ENCODE assay signal across 2 cellular contexts in genomic region chr15:68276668-68277067, GRCh38.
TF ChIP-seq lines count a peak whose summit lies in the region.

No MANE protein-coding gene starts in this region.

TF ChIP-seq in SK-N-SH, 30 proteins besides CTCF, POLR2A, EP300 and RAD21 (continued from another document):
- TF ChIP-seq REST (IDR thresholded peaks at IDR 0.05; ENCODE audit: low read depth, low read length): no peak
- TF ChIP-seq FOSL2 (IDR thresholded peaks at IDR 0.05; ENCODE audit: borderline replicate concordance, low read depth): no peak
- no peak for TF ChIP-seq NFIC (IDR thresholded peaks at IDR 0.05; ENCODE audit: borderline replicate concordance)
- TF ChIP-seq GABPA (IDR thresholded peaks at IDR 0.05; ENCODE audit: low read depth): no peak
- TF ChIP-seq RFX5 (IDR thresholded peaks at IDR 0.05; ENCODE audit: low read length): no peak
- no peak for TF ChIP-seq IRF3 (IDR thresholded peaks at IDR 0.05; ENCODE audit: low read depth, low read length)
- TF ChIP-seq SIN3A (IDR thresholded peaks at IDR 0.05; ENCODE audit: borderline replicate concordance, low read depth, low read length): no peak
- TF ChIP-seq, protein P1, sequence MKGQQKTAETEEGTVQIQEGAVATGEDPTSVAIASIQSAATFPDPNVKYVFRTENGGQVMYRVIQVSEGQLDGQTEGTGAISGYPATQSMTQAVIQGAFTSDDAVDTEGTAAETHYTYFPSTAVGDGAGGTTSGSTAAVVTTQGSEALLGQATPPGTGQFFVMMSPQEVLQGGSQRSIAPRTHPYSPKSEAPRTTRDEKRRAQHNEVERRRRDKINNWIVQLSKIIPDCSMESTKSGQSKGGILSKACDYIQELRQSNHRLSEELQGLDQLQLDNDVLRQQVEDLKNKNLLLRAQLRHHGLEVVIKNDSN (IDR thresholded peaks at IDR 0.05; ENCODE audit: borderline replicate concordance, low read depth): no peak
- TF ChIP-seq, protein P2, sequence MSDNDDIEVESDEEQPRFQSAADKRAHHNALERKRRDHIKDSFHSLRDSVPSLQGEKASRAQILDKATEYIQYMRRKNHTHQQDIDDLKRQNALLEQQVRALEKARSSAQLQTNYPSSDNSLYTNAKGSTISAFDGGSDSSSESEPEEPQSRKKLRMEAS (IDR thresholded peaks at IDR 0.05; ENCODE audit: low read depth): no peak
- TF ChIP-seq SMC3 (IDR thresholded peaks at IDR 0.05; ENCODE audit: low read depth, low read length): no peak
- no peak for TF ChIP-seq EZH2phosphoT487 (IDR thresholded peaks at IDR 0.05; ENCODE audit: borderline replicate concordance, low read depth)
- TF ChIP-seq, protein P3, sequence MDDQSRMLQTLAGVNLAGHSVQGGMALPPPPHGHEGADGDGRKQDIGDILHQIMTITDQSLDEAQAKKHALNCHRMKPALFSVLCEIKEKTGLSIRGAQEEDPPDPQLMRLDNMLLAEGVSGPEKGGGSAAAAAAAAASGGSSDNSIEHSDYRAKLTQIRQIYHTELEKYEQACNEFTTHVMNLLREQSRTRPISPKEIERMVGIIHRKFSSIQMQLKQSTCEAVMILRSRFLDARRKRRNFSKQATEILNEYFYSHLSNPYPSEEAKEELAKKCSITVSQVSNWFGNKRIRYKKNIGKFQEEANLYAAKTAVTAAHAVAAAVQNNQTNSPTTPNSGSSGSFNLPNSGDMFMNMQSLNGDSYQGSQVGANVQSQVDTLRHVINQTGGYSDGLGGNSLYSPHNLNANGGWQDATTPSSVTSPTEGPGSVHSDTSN (IDR thresholded peaks at IDR 0.05): no peak
- TF ChIP-seq MEF2A (IDR thresholded peaks at IDR 0.05; ENCODE audit: borderline replicate concordance, low read depth): no peak

TF ChIP-seq in SK-N-SH treated with all-trans-retinoic acid at 6 μM for 48 hours, 23 proteins besides CTCF, POLR2A, EP300 and RAD21 (continued from another document):
- TF ChIP-seq, protein P4, sequence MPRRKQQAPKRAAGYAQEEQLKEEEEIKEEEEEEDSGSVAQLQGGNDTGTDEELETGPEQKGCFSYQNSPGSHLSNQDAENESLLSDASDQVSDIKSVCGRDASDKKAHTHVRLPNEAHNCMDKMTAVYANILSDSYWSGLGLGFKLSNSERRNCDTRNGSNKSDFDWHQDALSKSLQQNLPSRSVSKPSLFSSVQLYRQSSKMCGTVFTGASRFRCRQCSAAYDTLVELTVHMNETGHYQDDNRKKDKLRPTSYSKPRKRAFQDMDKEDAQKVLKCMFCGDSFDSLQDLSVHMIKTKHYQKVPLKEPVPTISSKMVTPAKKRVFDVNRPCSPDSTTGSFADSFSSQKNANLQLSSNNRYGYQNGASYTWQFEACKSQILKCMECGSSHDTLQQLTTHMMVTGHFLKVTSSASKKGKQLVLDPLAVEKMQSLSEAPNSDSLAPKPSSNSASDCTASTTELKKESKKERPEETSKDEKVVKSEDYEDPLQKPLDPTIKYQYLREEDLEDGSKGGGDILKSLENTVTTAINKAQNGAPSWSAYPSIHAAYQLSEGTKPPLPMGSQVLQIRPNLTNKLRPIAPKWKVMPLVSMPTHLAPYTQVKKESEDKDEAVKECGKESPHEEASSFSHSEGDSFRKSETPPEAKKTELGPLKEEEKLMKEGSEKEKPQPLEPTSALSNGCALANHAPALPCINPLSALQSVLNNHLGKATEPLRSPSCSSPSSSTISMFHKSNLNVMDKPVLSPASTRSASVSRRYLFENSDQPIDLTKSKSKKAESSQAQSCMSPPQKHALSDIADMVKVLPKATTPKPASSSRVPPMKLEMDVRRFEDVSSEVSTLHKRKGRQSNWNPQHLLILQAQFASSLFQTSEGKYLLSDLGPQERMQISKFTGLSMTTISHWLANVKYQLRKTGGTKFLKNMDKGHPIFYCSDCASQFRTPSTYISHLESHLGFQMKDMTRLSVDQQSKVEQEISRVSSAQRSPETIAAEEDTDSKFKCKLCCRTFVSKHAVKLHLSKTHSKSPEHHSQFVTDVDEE (CRISPR knock-in tag; IDR thresholded peaks at IDR 0.05): no peak
- TF ChIP-seq CSRNP3 (CRISPR knock-in tag; IDR thresholded peaks at IDR 0.05) (no peak), GLIS3 (CRISPR knock-in tag; IDR thresholded peaks at IDR 0.05) (no peak), BACH2 (CRISPR knock-in tag; IDR thresholded peaks at IDR 0.05; ENCODE audit: borderline replicate concordance) (no peak)
